ENCODE assay signal across 8 cellular contexts in the genomic region with DNA sequence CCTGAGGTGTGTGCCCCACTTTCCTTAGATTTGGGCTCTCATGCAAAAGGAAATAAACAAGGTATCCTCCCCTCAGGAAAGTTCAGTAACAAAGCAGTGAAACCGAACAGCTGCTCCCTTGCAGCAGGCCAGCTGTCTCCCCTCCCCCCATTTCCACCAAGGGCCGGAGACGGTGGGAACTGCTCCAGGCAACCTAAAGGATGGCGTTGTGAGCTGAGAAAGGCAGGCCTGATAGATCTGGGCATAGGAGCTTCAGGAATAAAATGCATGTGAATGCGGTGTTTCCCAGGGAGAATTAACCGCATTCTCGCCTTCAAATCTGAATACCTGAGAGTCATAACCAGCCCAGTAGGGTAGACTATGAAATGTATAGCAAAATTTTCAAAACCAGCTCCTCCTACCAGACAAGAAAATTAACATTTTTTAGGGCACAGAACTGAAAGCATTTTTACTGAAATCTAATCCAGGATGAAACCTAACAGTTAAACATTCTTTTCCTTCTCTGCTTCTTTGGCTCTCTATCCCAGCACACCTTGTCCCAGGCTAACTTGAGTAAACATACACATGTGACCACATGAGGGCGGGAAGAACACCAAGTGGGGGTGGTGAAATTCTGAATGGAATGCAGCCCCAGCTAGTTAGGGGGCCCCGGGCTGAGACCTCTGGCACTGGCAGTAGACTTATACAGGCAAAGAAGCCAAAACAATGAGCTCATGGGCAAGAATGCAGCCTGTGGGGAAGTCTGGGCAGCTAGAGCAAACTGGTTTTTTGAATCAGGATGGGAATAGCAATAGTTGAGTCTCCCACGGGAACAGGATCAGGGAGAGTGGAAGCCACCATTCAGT. TPM values are rescaled to one million over a fixed set of nuclear protein-coding genes. Genes with fewer than 3 reads are reported as not detected.
DNase-seq lines count a peak whose midpoint lies in the region; ATAC-seq and TF ChIP-seq lines count a peak whose summit lies in the region.

No MANE protein-coding gene starts in this region.

- H3K9me2 ChIP-seq in hepatocyte (replicated peaks; ENCODE audit: insufficient read depth): no peaks in the 10 kb centered on the region

- H3K36me3 ChIP-seq in hepatocyte (replicated peaks; ENCODE audit: insufficient read depth, low read depth) (no peaks in the 10 kb centered on the region), psoas muscle (ENCODE audit: insufficient read depth in 1 of 2, low read depth in 1 of 2) (peaks cover 1 to 18% of the 10 kb centered on the region in 2 donors)

- DNase-seq in activated T-cell treated with anti-CD3 and anti-CD28 coated beads for 24 hours (ENCODE audit: low read depth): peak; percentile 50
- no peak for DNase-seq in activated T-cell treated with anti-CD3 and anti-CD28 coated beads for 4 hours
- peak; percentile 98 for DNase-seq in astrocyte of the cerebellum (ENCODE audit: low read depth)
- peak; percentile 94 for DNase-seq in hepatocyte (ENCODE audit: low spot score)
- DNase-seq in psoas muscle: peak; percentile 82 to 92

- peak overlapping the region; percentile 11 for H3K4me3 ChIP-seq in astrocyte of the cerebellum (ENCODE audit: low read depth, low read length)
- H3K4me3 ChIP-seq in hepatocyte: no peak overlapping the region
- peak overlapping the region; percentile 45 for H3K4me3 ChIP-seq in psoas muscle

- 2% methylated on average over 10 of the region's 10 CpGs for WGBS in hepatocyte (ENCODE audit: low lambda C conversion rate, missing lambda C conversion rate)
- WGBS in psoas muscle, 3 donors: 1 to 2% (median 2%) methylated on average over 10 of the region's 10 CpGs

- TF ChIP-seq CTCF in astrocyte of the cerebellum (IDR thresholded peaks at IDR 0.05; ENCODE audit: low read depth, low read length, missing control alignments): no peak
- TF ChIP-seq CTCF in hepatocyte (IDR thresholded peaks at IDR 0.05; ENCODE audit: poor library complexity): no peak
- TF ChIP-seq CTCF in psoas muscle (IDR thresholded peaks at IDR 0.05): no peak

- peak overlapping the region; percentile 73 for H3K4me2 ChIP-seq in hepatocyte

- H3K27me3 ChIP-seq in hepatocyte: no peaks in the 10 kb centered on the region
- no peaks in the 10 kb centered on the region for H3K27me3 ChIP-seq in psoas muscle (ENCODE audit: insufficient read depth in 3 of 3, low read length in 2 of 3)

- in situ Hi-C loops in astrocyte of the cerebellum (cut with HindIII; ENCODE audit: low sequenced_read_pairs): no loop called here

- peaks cover 12% of the 10 kb centered on the region for H4K20me1 ChIP-seq in hepatocyte (ENCODE audit: insufficient read depth, poor library complexity, severe bottlenecking)

- peaks cover 77% of the 10 kb centered on the region for H3K79me2 ChIP-seq in hepatocyte

- intact Hi-C loops in psoas muscle (cut with DNase I): loop anchor here in 1 of 2 donors (5.0 to 10.0 kb wide), 2 partner anchors 127 to 404 kb away; a partner anchor contains a TSS

- no peaks in the 10 kb centered on the region for H3K9me3 ChIP-seq in hepatocyte (ENCODE audit: low read depth)
- H3K9me3 ChIP-seq in psoas muscle: no peaks in the 10 kb centered on the region

- ATAC-seq in HG03175 (IDR thresholded peaks at IDR 0.05; ENCODE audit: unreplicated experiment) (peak; percentile 23), psoas muscle (peak; percentile 62 to 83 (median 73)), GM19455 (IDR thresholded peaks at IDR 0.05; ENCODE audit: unreplicated experiment) (no peak)

- H3K27ac ChIP-seq in hepatocyte: peak overlapping the region; percentile 91
- H3K27ac ChIP-seq in psoas muscle: peak overlapping the region; percentile 100

- H2AFZ ChIP-seq in hepatocyte: no peak overlapping the region

- H3K4me1 ChIP-seq in hepatocyte (ENCODE audit: insufficient read depth) (peaks cover 71% of the 10 kb centered on the region), psoas muscle (peaks cover 80% of the 10 kb centered on the region)

TF ChIP-seq in PFSK-1, 5 proteins besides CTCF, POLR2A, EP300 and RAD21:
- TF ChIP-seq POLR2AphosphoS5 (IDR thresholded peaks at IDR 0.05; ENCODE audit: low read depth, low read length) (peak; percentile 46; the same call in 1 of the 2 replicates), SIN3A (IDR thresholded peaks at IDR 0.05; ENCODE audit: borderline replicate concordance, insufficient read depth, low read length) (peak; percentile 92), FOXP2 (optimal IDR thresholded peaks at IDR 0.05; ENCODE audit: borderline replicate concordance, extremely low read depth, extremely low read length, insufficient read depth) (no peak), TAF1 (IDR thresholded peaks at IDR 0.05; ENCODE audit: borderline replicate concordance, insufficient read depth, low read length) (no peak)
- TF ChIP-seq, protein P1, sequence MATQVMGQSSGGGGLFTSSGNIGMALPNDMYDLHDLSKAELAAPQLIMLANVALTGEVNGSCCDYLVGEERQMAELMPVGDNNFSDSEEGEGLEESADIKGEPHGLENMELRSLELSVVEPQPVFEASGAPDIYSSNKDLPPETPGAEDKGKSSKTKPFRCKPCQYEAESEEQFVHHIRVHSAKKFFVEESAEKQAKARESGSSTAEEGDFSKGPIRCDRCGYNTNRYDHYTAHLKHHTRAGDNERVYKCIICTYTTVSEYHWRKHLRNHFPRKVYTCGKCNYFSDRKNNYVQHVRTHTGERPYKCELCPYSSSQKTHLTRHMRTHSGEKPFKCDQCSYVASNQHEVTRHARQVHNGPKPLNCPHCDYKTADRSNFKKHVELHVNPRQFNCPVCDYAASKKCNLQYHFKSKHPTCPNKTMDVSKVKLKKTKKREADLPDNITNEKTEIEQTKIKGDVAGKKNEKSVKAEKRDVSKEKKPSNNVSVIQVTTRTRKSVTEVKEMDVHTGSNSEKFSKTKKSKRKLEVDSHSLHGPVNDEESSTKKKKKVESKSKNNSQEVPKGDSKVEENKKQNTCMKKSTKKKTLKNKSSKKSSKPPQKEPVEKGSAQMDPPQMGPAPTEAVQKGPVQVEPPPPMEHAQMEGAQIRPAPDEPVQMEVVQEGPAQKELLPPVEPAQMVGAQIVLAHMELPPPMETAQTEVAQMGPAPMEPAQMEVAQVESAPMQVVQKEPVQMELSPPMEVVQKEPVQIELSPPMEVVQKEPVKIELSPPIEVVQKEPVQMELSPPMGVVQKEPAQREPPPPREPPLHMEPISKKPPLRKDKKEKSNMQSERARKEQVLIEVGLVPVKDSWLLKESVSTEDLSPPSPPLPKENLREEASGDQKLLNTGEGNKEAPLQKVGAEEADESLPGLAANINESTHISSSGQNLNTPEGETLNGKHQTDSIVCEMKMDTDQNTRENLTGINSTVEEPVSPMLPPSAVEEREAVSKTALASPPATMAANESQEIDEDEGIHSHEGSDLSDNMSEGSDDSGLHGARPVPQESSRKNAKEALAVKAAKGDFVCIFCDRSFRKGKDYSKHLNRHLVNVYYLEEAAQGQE (IDR thresholded peaks at IDR 0.05; ENCODE audit: insufficient read depth in 1 of 2, low read depth in 2 of 2, low read length in 2 of 2): no peak
TF ChIP-seq in PFSK-1: peak in this region for 2.

RNA-seq across cellular contexts. Expression of a gene that starts 11.5 kb away (rescaled TPM):
- polyA plus RNA-seq in PFSK-1 (2012; ENCODE audit: insufficient read length, low read depth): 97.0 TPM
- 302 and 388 TPM in 2 replicates for total RNA-seq in hepatocyte
- 150 and 181 TPM in 2 replicates for polyA plus RNA-seq in hepatocyte
- total RNA-seq in psoas muscle: 100 to 1,000 TPM; 101 to 192 (median 129) TPM
- 100 to 1,000 TPM in 2 of 3 donors, 10 to 100 TPM in 1; 97.2 to 179 (median 108) TPM for polyA plus RNA-seq in psoas muscle

RNA-seq across cellular contexts. Expression of a gene that starts 18.7 kb away (rescaled TPM):
- polyA plus RNA-seq in PFSK-1 (2012; ENCODE audit: insufficient read length, low read depth): 13.7 TPM
- total RNA-seq in hepatocyte (3.7 and 8.1 TPM in 2 replicates), psoas muscle (100 to 1,000 TPM in 1 of 4 donors, 10 to 100 TPM in 3; 17.1 to 109 (median 31.6) TPM)
- polyA plus RNA-seq in hepatocyte (19.7 and 28.0 TPM in 2 replicates), psoas muscle (10 to 100 TPM in 2 of 3 donors, 1 to 10 TPM in 1; 7.4 to 32.6 (median 20.4) TPM)

RNA-seq across cellular contexts. Expression of a gene that starts 52.4 kb away (rescaled TPM):
- 0.68 TPM for polyA plus RNA-seq in PFSK-1 (2012; ENCODE audit: insufficient read length, low read depth)
- not detected in 2 replicates for total RNA-seq in hepatocyte
- polyA plus RNA-seq in hepatocyte: 0.39 TPM in 1 of 2 replicates, not detected in the other
- total RNA-seq in psoas muscle: not detected
- 1 to 10 TPM in 1 of 3 donors, under 1 TPM in 2; 0.38 to 1.2 (median 0.39) TPM for polyA plus RNA-seq in psoas muscle
